27 cellular contexts compared by ENCODE assay signal in genomic region chr1:219085082-219085481, GRCh38.
DNase-seq lines count a peak whose midpoint lies in the region; ATAC-seq and TF ChIP-seq lines count a peak whose summit lies in the region.
"Had no signal": no experiment of that assay in that cellular context is flagged by ENCODE, and none has a peak within 500 bp of the region (broad histone marks: within the 10 kb centered on the region; RNA-seq: fewer than 3 reads in every experiment).

No MANE protein-coding gene starts in this region.

- H3K9me3 ChIP-seq in CD8-positive, alpha-beta memory T cell (ENCODE audit: low read length) = no peaks in the 10 kb centered on the region
- H3K9me3 ChIP-seq: breast epithelium, heart right ventricle, prostate gland, spleen had no signal

- TF ChIP-seq CTCF in fibroblast of the aortic adventitia (IDR thresholded peaks at IDR 0.05; ENCODE audit: insufficient read depth, low read length) = no peak

- no peaks in the 10 kb centered on the region for H3K4me1 Mint-ChIP-seq in CD8-positive, alpha-beta memory T cell

- no peak overlapping the region for H3K27ac ChIP-seq in CD8-positive, alpha-beta memory T cell (ENCODE audit: low read depth, low read length)
- H3K27ac ChIP-seq: 22Rv1, breast epithelium, heart right ventricle, KMS-11, prostate gland, spleen, WERI-Rb-1 had no signal

- no peaks in the 10 kb centered on the region for H3K36me3 ChIP-seq in CD8-positive, alpha-beta memory T cell (ENCODE audit: insufficient read depth, low read length)
- H3K36me3 ChIP-seq: breast epithelium, heart right ventricle, prostate gland, spleen, WERI-Rb-1 had no signal

- H3K27me3 ChIP-seq in CD8-positive, alpha-beta memory T cell (ENCODE audit: insufficient read depth, low read length, poor library complexity, severe bottlenecking) = no peaks in the 10 kb centered on the region
- H3K27me3 ChIP-seq: breast epithelium, heart right ventricle, spleen had no signal

- DNase-seq in A172 (ENCODE audit: low spot score) (peak; percentile 74), GM04504 (ENCODE audit: low read depth) (peak; percentile 77), fibroblast of the aortic adventitia (ENCODE audit: low read depth) (peak; percentile 79), putamen (ENCODE audit: low spot score) (no peak), posterior vena cava (ENCODE audit: low spot score) (no peak), NCI-H146 (lab: John Stamatoyannopoulos, UW) (no peak)
- DNase-seq in CD8-positive, alpha-beta memory T cell = no peak
- DNase-seq: activated CD4-positive, alpha-beta memory T cell treated with anti-CD3 and anti-CD28 coated beads for 36 hours; activated naive CD4-positive, alpha-beta T cell treated with anti-CD3 and anti-CD28 coated beads, Interleukin-2, amount 50 U/mL, for 16 hours; activated T-cell treated with anti-CD3 and anti-CD28 coated beads, Interleukin-2, amount 50 U/mL, for 1 hour; CD8-positive, alpha-beta T cell; DMS79 treated with DMSO at 0.1 percent for 48 hours; GOT3; heart right ventricle; naive thymus-derived CD8-positive, alpha-beta T cell; NCI-H1092; NCI-H2107; NCI-H524; Right ventricle myocardium superior; spleen; WERI-Rb-1 had no signal

- H3K4me1 ChIP-seq in CD8-positive, alpha-beta memory T cell (ENCODE audit: insufficient read depth, low read length) = no peaks in the 10 kb centered on the region
- H3K4me1 ChIP-seq: breast epithelium, prostate gland had no signal

- intact Hi-C loops in posterior vena cava (cut with DNase I) = no loop called here

- ATAC-seq in SK-N-SH treated with all-trans-retinoic acid at 6 μM for 48 hours = peak; percentile 83
- ATAC-seq: CD8-positive, alpha-beta T cell; heart right ventricle; naive thymus-derived CD8-positive, alpha-beta T cell had no signal

- H3K4me3 ChIP-seq in fibroblast of the aortic adventitia (ENCODE audit: low read depth, low read length) = no peak overlapping the region
- H3K4me3 ChIP-seq in CD8-positive, alpha-beta memory T cell (ENCODE audit: low read length) = no peak overlapping the region
- H3K4me3 ChIP-seq: breast epithelium, heart right ventricle, lung, prostate gland, spleen had no signal

- H3K36me3 Mint-ChIP-seq in CD8-positive, alpha-beta memory T cell = no peaks in the 10 kb centered on the region
- H3K36me3 Mint-ChIP-seq: activated CD4-positive, alpha-beta memory T cell treated with anti-CD3 and anti-CD28 coated beads for 36 hours; CD8-positive, alpha-beta T cell had no signal

- POLR2A ChIA-PET in CD8-positive, alpha-beta memory T cell (lab: Charles Lee) = no interaction called here

- H3K9me3 Mint-ChIP-seq in CD8-positive, alpha-beta memory T cell = peaks cover 0 to 4% (median 0%) of the 10 kb centered on the region in 5 donors
- H3K9me3 Mint-ChIP-seq: activated CD4-positive, alpha-beta memory T cell treated with anti-CD3 and anti-CD28 coated beads for 36 hours; CD8-positive, alpha-beta T cell had no signal

- peaks cover 0 to 2% of the 10 kb centered on the region in 2 donors for H3K27me3 Mint-ChIP-seq in CD8-positive, alpha-beta memory T cell
- H3K27me3 Mint-ChIP-seq: activated CD4-positive, alpha-beta memory T cell treated with anti-CD3 and anti-CD28 coated beads for 36 hours had no signal

- no peak overlapping the region for H3K27ac Mint-ChIP-seq in CD8-positive, alpha-beta memory T cell
- H3K27ac Mint-ChIP-seq: activated CD4-positive, alpha-beta memory T cell treated with anti-CD3 and anti-CD28 coated beads for 36 hours; CD8-positive, alpha-beta T cell; naive thymus-derived CD8-positive, alpha-beta T cell had no signal

- CTCF ChIA-PET in CD8-positive, alpha-beta memory T cell (lab: Charles Lee) = no interaction called here

- H3K4me3 Mint-ChIP-seq in CD8-positive, alpha-beta memory T cell = no peak overlapping the region
- H3K4me3 Mint-ChIP-seq: activated CD4-positive, alpha-beta memory T cell treated with anti-CD3 and anti-CD28 coated beads for 36 hours; CD8-positive, alpha-beta T cell; naive thymus-derived CD8-positive, alpha-beta T cell had no signal

TF ChIP-seq in SK-N-SH treated with all-trans-retinoic acid at 6 μM for 48 hours, 23 proteins besides CTCF, POLR2A, EP300 and RAD21 (continues in another document):
- TF ChIP-seq CSDC2 (CRISPR knock-in tag; IDR thresholded peaks at IDR 0.05) (no peak), TOX (CRISPR knock-in tag; IDR thresholded peaks at IDR 0.05; ENCODE audit: borderline replicate concordance) (peak; percentile 84; the same call in 1 of the 2 replicates), TCF4 (CRISPR knock-in tag; IDR thresholded peaks at IDR 0.05; ENCODE audit: borderline replicate concordance) (no peak), ESRRG (CRISPR knock-in tag; IDR thresholded peaks at IDR 0.05) (no peak), SNAI2 (CRISPR knock-in tag; IDR thresholded peaks at IDR 0.05) (no peak), POU6F1 (CRISPR knock-in tag; IDR thresholded peaks at IDR 0.05; ENCODE audit: borderline replicate concordance, low read depth) (peak; percentile 96; the same call in 1 of the 2 replicates), GLIS3 (CRISPR knock-in tag; IDR thresholded peaks at IDR 0.05) (no peak), TSHZ2 (CRISPR knock-in tag; IDR thresholded peaks at IDR 0.05) (no peak), OSR1 (CRISPR knock-in tag; IDR thresholded peaks at IDR 0.05) (no peak), RARB (CRISPR knock-in tag; IDR thresholded peaks at IDR 0.05) (no peak), CREB5 (CRISPR knock-in tag; IDR thresholded peaks at IDR 0.05; ENCODE audit: low read depth) (no peak), ISL1 (CRISPR knock-in tag; IDR thresholded peaks at IDR 0.05) (peak; percentile 89), BACH2 (CRISPR knock-in tag; IDR thresholded peaks at IDR 0.05; ENCODE audit: borderline replicate concordance) (no peak), ZNF8 (CRISPR knock-in tag; IDR thresholded peaks at IDR 0.05) (no peak), ZFP30 (CRISPR knock-in tag; IDR thresholded peaks at IDR 0.05) (no peak), ZFP3 (CRISPR knock-in tag; IDR thresholded peaks at IDR 0.05) (no peak), CSRNP3 (CRISPR knock-in tag; IDR thresholded peaks at IDR 0.05) (no peak), ZNF565 (CRISPR knock-in tag; conservative IDR thresholded peaks at IDR 0.05; ENCODE audit: low read depth) (no peak)

Comparison
In these comparisons a context has a peak if more than half of its experiments do, and no peak if none do; other contexts are left out.
1. DNase-seq: peak in A172 (single experiment), GM04504 (single experiment) and fibroblast of the aortic adventitia (single experiment); none in putamen (single experiment), posterior vena cava (single experiment), CD8-positive, alpha-beta memory T cell (0 of 5) and NCI-H146 (single experiment).